Comparison of ENCODE assay signal across 13 cellular contexts in the genomic region with DNA sequence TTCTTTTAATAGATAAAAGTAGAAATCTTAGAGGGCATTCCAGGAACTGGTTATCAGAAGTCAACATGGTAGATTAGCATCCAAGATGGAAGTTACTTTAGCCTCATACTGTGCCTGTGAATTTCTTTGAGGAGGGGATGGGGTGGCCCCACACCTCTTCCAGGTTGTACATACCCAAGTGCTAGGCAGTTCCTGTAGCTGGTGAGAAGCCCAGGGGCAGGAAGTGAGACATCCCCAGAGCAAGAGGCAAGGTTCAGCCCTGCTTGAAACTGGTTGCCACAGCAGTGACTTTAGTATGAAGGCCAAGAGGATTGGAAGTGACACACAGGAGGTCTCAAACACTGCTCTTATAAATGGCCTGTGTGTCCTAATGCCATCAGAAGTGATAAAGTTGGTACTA. TPM values are rescaled to one million over a fixed set of nuclear protein-coding genes. Genes with fewer than 3 reads are reported as not detected.
DNase-seq lines count a peak whose midpoint lies in the region; ATAC-seq and TF ChIP-seq lines count a peak whose summit lies in the region.
"Had no signal": no experiment of that assay in that cellular context is flagged by ENCODE, and none has a peak within 500 bp of the region (broad histone marks: within the 10 kb centered on the region; RNA-seq: fewer than 3 reads in every experiment).

No MANE protein-coding gene starts in this region.

- no peaks in the 10 kb centered on the region for H3K27me3 Mint-ChIP-seq in CD8-positive, alpha-beta memory T cell
- no peaks in the 10 kb centered on the region for H3K27me3 Mint-ChIP-seq in naive thymus-derived CD4-positive, alpha-beta T cell

- no peak for TF ChIP-seq POLR2A in adrenal gland (IDR thresholded peaks at IDR 0.05)

- peak overlapping the region; percentile 59 to 93 (median 82) for H3K27ac Mint-ChIP-seq in CD8-positive, alpha-beta memory T cell
- H3K27ac Mint-ChIP-seq in naive thymus-derived CD4-positive, alpha-beta T cell, result peak overlapping the region; percentile 74 to 98 (median 89)

- peak in 3 of 5 donors; percentile 10 to 57 (median 21) for DNase-seq in CD8-positive, alpha-beta memory T cell
- no peak for DNase-seq in RWPE2 (ENCODE audit: low spot score)
- peak; percentile 33 for DNase-seq in activated naive CD4-positive, alpha-beta T cell treated with Interleukin-2 at 50 U/mL for 16 hours
- DNase-seq in naive thymus-derived CD4-positive, alpha-beta T cell, result peak in 7 of 9 donors; percentile 27 to 53 (median 41)
- DNase-seq in NCI-H345 treated with DMSO at 0.1 percent for 48 hours (lab: John Stamatoyannopoulos, UW; ENCODE audit: unreplicated experiment), result no peak
- DNase-seq in adrenal gland, result no peak
- DNase-seq in AG08395 (ENCODE audit: low spot score), result no peak
- DNase-seq: NCI-H187 treated with DMSO at 0.1 percent for 48 hours, upper lobe of left lung, WERI-Rb-1 had no signal

- ATAC-seq in RWPE2 (ENCODE audit: low read depth) (peak; percentile 48; the same call in 2 of the 3 replicates), GM21360 (IDR thresholded peaks at IDR 0.05; ENCODE audit: unreplicated experiment) (no peak)
- peak; percentile 50 for ATAC-seq in naive thymus-derived CD4-positive, alpha-beta T cell

- POLR2A ChIA-PET in CD8-positive, alpha-beta memory T cell (lab: Charles Lee), result interaction anchor here (1.3 kb wide), 1 partner anchor 16 kb away, joined by 5 read pairs; no protein-coding TSS in a partner anchor
- POLR2A ChIA-PET in naive thymus-derived CD4-positive, alpha-beta T cell (lab: Charles Lee), result interaction anchor here (1.2 to 11.8 kb wide), 4 partner anchors 11 to 28 kb away, joined by 3 to 168 read pairs (median 56); a partner anchor contains a TSS

- no peak overlapping the region for H3K27ac ChIP-seq in CD8-positive, alpha-beta memory T cell (ENCODE audit: low read depth, low read length)
- H3K27ac ChIP-seq in RWPE2 (ENCODE audit: poor library complexity, severe bottlenecking), result no peak overlapping the region
- peak overlapping the region; percentile 78 for H3K27ac ChIP-seq in naive thymus-derived CD4-positive, alpha-beta T cell (ENCODE audit: low read depth, low read length)
- H3K27ac ChIP-seq in adrenal gland, result peak overlapping the region in 1 of 5 donors; percentile 2
- H3K27ac ChIP-seq: WERI-Rb-1 had no signal

- no peaks in the 10 kb centered on the region for H3K9me3 ChIP-seq in CD8-positive, alpha-beta memory T cell (ENCODE audit: low read length)
- no peaks in the 10 kb centered on the region for H3K9me3 ChIP-seq in RWPE2 (ENCODE audit: severe bottlenecking)
- H3K9me3 ChIP-seq in naive thymus-derived CD4-positive, alpha-beta T cell (ENCODE audit: control insufficient read depth in 2 of 3, low read length in 3 of 3), result no peaks in the 10 kb centered on the region
- no peaks in the 10 kb centered on the region for H3K9me3 ChIP-seq in adrenal gland (replicated peaks in 1 of 3)
- H3K9me3 ChIP-seq: upper lobe of left lung had no signal

- intact Hi-C loops in naive thymus-derived CD4-positive, alpha-beta T cell (cut with micrococcal nuclease), result loop anchor here (1.0 to 10.0 kb wide), 3 partner anchors 8 to 528 kb away; no protein-coding TSS in a partner anchor
- intact Hi-C loops in adrenal gland (cut with DNase I), result no loop called here

- peaks cover 55% of the 10 kb centered on the region for H3K4me1 ChIP-seq in CD8-positive, alpha-beta memory T cell (ENCODE audit: insufficient read depth, low read length)
- H3K4me1 ChIP-seq in RWPE2 (ENCODE audit: insufficient read depth, poor library complexity, severe bottlenecking), result no peaks in the 10 kb centered on the region
- peaks cover 22 to 61% of the 10 kb centered on the region in 2 donors for H3K4me1 ChIP-seq in naive thymus-derived CD4-positive, alpha-beta T cell (ENCODE audit: control insufficient read depth in 2 of 2, insufficient read depth in 2 of 2, low read length in 2 of 2)
- no peaks in the 10 kb centered on the region for H3K4me1 ChIP-seq in adrenal gland (replicated peaks in 1 of 2)
- H3K4me1 ChIP-seq: upper lobe of left lung had no signal

- peaks cover 42 to 78% (median 72%) of the 10 kb centered on the region in 3 donors for H3K4me1 Mint-ChIP-seq in CD8-positive, alpha-beta memory T cell
- H3K4me1 Mint-ChIP-seq in naive thymus-derived CD4-positive, alpha-beta T cell, result peaks cover 33 to 99% (median 91%) of the 10 kb centered on the region in 7 donors

- TF ChIP-seq CTCF in RWPE2 (IDR thresholded peaks at IDR 0.05; ENCODE audit: poor library complexity, severe bottlenecking) (no peak), adrenal gland (IDR thresholded peaks at IDR 0.05) (no peak)

- no peaks in the 10 kb centered on the region for H3K9me3 Mint-ChIP-seq in CD8-positive, alpha-beta memory T cell
- H3K9me3 Mint-ChIP-seq in naive thymus-derived CD4-positive, alpha-beta T cell, result no peaks in the 10 kb centered on the region

- CTCF ChIA-PET in CD8-positive, alpha-beta memory T cell (lab: Charles Lee), result interaction anchor here (1.0 to 1.9 kb wide), 3 partner anchors 10 to 360 kb away, joined by 3 to 4 read pairs (median 3); no protein-coding TSS in a partner anchor
- CTCF ChIA-PET in naive thymus-derived CD4-positive, alpha-beta T cell (lab: Charles Lee), result interaction anchor here (0.6 to 2.5 kb wide), 3 partner anchors 10 to 23 kb away, joined by 3 to 12 read pairs (median 3); a partner anchor contains a TSS

- H3K36me3 ChIP-seq in CD8-positive, alpha-beta memory T cell (ENCODE audit: insufficient read depth, low read length), result peaks cover 17% of the 10 kb centered on the region
- H3K36me3 ChIP-seq in RWPE2 (ENCODE audit: low read depth) (peaks cover 94% of the 10 kb centered on the region), adrenal gland (replicated peaks in 1 of 2) (peaks cover 0 to 57% of the 10 kb centered on the region in 2 donors)
- H3K36me3 ChIP-seq in naive thymus-derived CD4-positive, alpha-beta T cell (ENCODE audit: control insufficient read depth in 2 of 3, insufficient read depth in 3 of 3, low read length in 3 of 3), result peaks cover 0 to 28% (median 24%) of the 10 kb centered on the region in 3 experiments

- no peaks in the 10 kb centered on the region for H3K27me3 ChIP-seq in CD8-positive, alpha-beta memory T cell (ENCODE audit: insufficient read depth, low read length, poor library complexity, severe bottlenecking)
- H3K27me3 ChIP-seq in RWPE2 (ENCODE audit: insufficient read depth, poor library complexity, severe bottlenecking), result no peaks in the 10 kb centered on the region
- no peaks in the 10 kb centered on the region for H3K27me3 ChIP-seq in naive thymus-derived CD4-positive, alpha-beta T cell (ENCODE audit: control insufficient read depth in 2 of 2, insufficient read depth in 2 of 2, low read length in 2 of 2)
- H3K27me3 ChIP-seq in adrenal gland, result no peaks in the 10 kb centered on the region
- H3K27me3 ChIP-seq: upper lobe of left lung had no signal

- H3K4me3 ChIP-seq in CD8-positive, alpha-beta memory T cell (ENCODE audit: low read length), result no peak overlapping the region
- H3K4me3 ChIP-seq in RWPE2 (ENCODE audit: severe bottlenecking) (no peak overlapping the region), adrenal gland (no peak overlapping the region)
- no peak overlapping the region for H3K4me3 ChIP-seq in naive thymus-derived CD4-positive, alpha-beta T cell (ENCODE audit: low read length)
- H3K4me3 ChIP-seq: upper lobe of left lung had no signal

- H3K4me3 Mint-ChIP-seq in CD8-positive, alpha-beta memory T cell, result peak overlapping the region in 2 of 7 donors; percentile 3 to 9
- peak overlapping the region in 8 of 10 donors; percentile 19 to 70 (median 48) for H3K4me3 Mint-ChIP-seq in naive thymus-derived CD4-positive, alpha-beta T cell

- H3K36me3 Mint-ChIP-seq in CD8-positive, alpha-beta memory T cell, result peaks cover 0 to 87% (median 24%) of the 10 kb centered on the region in 3 donors
- peaks cover 11 to 52% (median 32%) of the 10 kb centered on the region in 5 donors for H3K36me3 Mint-ChIP-seq in naive thymus-derived CD4-positive, alpha-beta T cell

RNA-seq across cellular contexts. Expression of a gene that starts 11.9 kb away (rescaled TPM):
- 10 to 100 TPM; 29.3 to 29.4 TPM for total RNA-seq in CD8-positive, alpha-beta memory T cell
- 23.9 TPM for polyA plus RNA-seq in CD8-positive, alpha-beta memory T cell
- 10 to 100 TPM; 12.6 to 49.1 (median 26.4) TPM for total RNA-seq in naive thymus-derived CD4-positive, alpha-beta T cell
- 10 to 100 TPM; 31.1 to 32.8 TPM for polyA plus RNA-seq in naive thymus-derived CD4-positive, alpha-beta T cell
- 10 to 100 TPM; 15.0 to 39.6 (median 18.5) TPM for total RNA-seq in adrenal gland
- polyA plus RNA-seq in adrenal gland, result 10 to 100 TPM in 1 of 3 donors, 1 to 10 TPM in 2; 4.5 to 18.0 (median 5.5) TPM

RNA-seq across cellular contexts. Expression of a gene that starts 27.8 kb away (rescaled TPM):
- total RNA-seq in CD8-positive, alpha-beta memory T cell, result 1 to 10 TPM; 3.5 TPM
- 14.3 TPM for polyA plus RNA-seq in CD8-positive, alpha-beta memory T cell
- 10 to 100 TPM; 11.2 to 22.9 (median 17.8) TPM for total RNA-seq in naive thymus-derived CD4-positive, alpha-beta T cell
- polyA plus RNA-seq in naive thymus-derived CD4-positive, alpha-beta T cell, result 10 to 100 TPM; 18.8 to 20.9 TPM
- total RNA-seq in adrenal gland, result 10 to 100 TPM in 1 of 8 donors, 1 to 10 TPM in 7; 1.2 to 11.0 (median 2.3) TPM
- under 1 TPM; 0.24 to 0.38 (median 0.34) TPM for polyA plus RNA-seq in adrenal gland
- total RNA-seq: HT-29 had no signal
- polyA plus RNA-seq: BJ had no signal

Comparison
In these comparisons a context has a peak if more than half of its experiments do, and no peak if none do; other contexts are left out.
1. DNase-seq: peak in CD8-positive, alpha-beta memory T cell (3 of 5), activated naive CD4-positive, alpha-beta T cell treated with Interleukin-2 at 50 U/mL for 16 hours (single experiment) and naive thymus-derived CD4-positive, alpha-beta T cell (7 of 9); none in RWPE2 (single experiment), NCI-H345 treated with DMSO at 0.1 percent for 48 hours (single experiment), adrenal gland (0 of 7) and AG08395 (single experiment).
2. intact Hi-C loops: an anchor here in naive thymus-derived CD4-positive, alpha-beta T cell (1.0 to 10.0 kb wide); none called in adrenal gland.